ENCODE assay signal across 10 cellular contexts in genomic region chr15:66761723-66762595, GRCh38. TPM values are rescaled to one million over a fixed set of nuclear protein-coding genes. Genes with fewer than 3 reads are reported as not detected.
DNase-seq lines count a peak whose midpoint lies in the region; ATAC-seq and TF ChIP-seq lines count a peak whose summit lies in the region.
"Had no signal": no experiment of that assay in that cellular context is flagged by ENCODE, and none has a peak within 500 bp of the region (broad histone marks: within the 10 kb centered on the region; RNA-seq: fewer than 3 reads in every experiment).

No MANE protein-coding gene starts in this region.

- no peak overlapping the region for H3K4me3 Mint-ChIP-seq in activated CD4-positive, alpha-beta T cell treated with anti-CD3 and anti-CD28 coated beads for 36 hours
- H3K4me3 Mint-ChIP-seq: stimulated activated naive CD8-positive, alpha-beta T cell treated with anti-CD3 and anti-CD28 coated beads, Interleukin-15, Interleukin-2, amounts not matched to agents 100 ng/mL and 50 ng/mL, for 24 hours had no signal

- H3K9me3 Mint-ChIP-seq in activated CD4-positive, alpha-beta T cell treated with anti-CD3 and anti-CD28 coated beads for 36 hours (ENCODE audit: low read depth), result no peaks in the 10 kb centered on the region
- H3K9me3 Mint-ChIP-seq: stimulated activated naive CD8-positive, alpha-beta T cell treated with anti-CD3 and anti-CD28 coated beads, Interleukin-15, Interleukin-2, amounts not matched to agents 100 ng/mL and 50 ng/mL, for 24 hours had no signal

- H3K36me3 ChIP-seq in HEK293 (ENCODE audit: control insufficient read depth in 2 of 2, insufficient read depth in 1 of 2, low read length in 2 of 2), result peaks cover 0 to 39% of the 10 kb centered on the region in 2 experiments; a peak in 1 of 3 replicates
- H3K36me3 ChIP-seq in ascending aorta, result no peaks in the 10 kb centered on the region
- H3K36me3 ChIP-seq in thyroid gland, result no peaks in the 10 kb centered on the region

- H3K27me3 ChIP-seq in ascending aorta (no peaks in the 10 kb centered on the region), right cardiac atrium (ENCODE audit: control insufficient read depth, insufficient read depth) (no peaks in the 10 kb centered on the region), thyroid gland (no peaks in the 10 kb centered on the region)

- H3K4me1 ChIP-seq in HEK293 (ENCODE audit: control insufficient read depth, insufficient read depth, low read length), result peaks cover 33% of the 10 kb centered on the region
- H3K4me1 ChIP-seq in ascending aorta, result peaks cover 37 to 83% of the 10 kb centered on the region in 2 donors
- peaks cover 67% of the 10 kb centered on the region for H3K4me1 ChIP-seq in right cardiac atrium (ENCODE audit: control insufficient read depth, insufficient read depth, low read length)
- peaks cover 73 to 100% of the 10 kb centered on the region in 2 donors for H3K4me1 ChIP-seq in thyroid gland

- 45% methylated on average over 17 of the region's 17 CpGs for WGBS in right cardiac atrium
- WGBS in thyroid gland, 2 donors, result 51 to 58% methylated on average over 17 of the region's 17 CpGs

- no peaks in the 10 kb centered on the region for H3K36me3 Mint-ChIP-seq in activated CD4-positive, alpha-beta T cell treated with anti-CD3 and anti-CD28 coated beads for 36 hours (ENCODE audit: low read depth)

- TF ChIP-seq POLR2A in thyroid gland (IDR thresholded peaks at IDR 0.05), result no peak

- CTCF ChIA-PET in HEK293 (lab: Yijun Ruan, JAX), result interaction anchor here (0.6 to 2.7 kb wide), 4 partner anchors 12 to 138 kb away, joined by 3 to 7 read pairs (median 5); no protein-coding TSS in a partner anchor
- CTCF ChIA-PET in activated CD4-positive, alpha-beta T cell treated with anti-CD3 and anti-CD28 coated beads for 36 hours (lab: Charles Lee), result interaction anchor here (0.7 kb wide), 1 partner anchor 114 kb away, joined by 3 read pairs; no protein-coding TSS in a partner anchor

- H3K27me3 Mint-ChIP-seq in activated CD4-positive, alpha-beta T cell treated with anti-CD3 and anti-CD28 coated beads for 36 hours, result peaks cover 31% of the 10 kb centered on the region

- H3K9me3 ChIP-seq in HEK293 (ENCODE audit: control insufficient read depth, insufficient read depth, low read depth, low read length), result no peaks in the 10 kb centered on the region
- no peaks in the 10 kb centered on the region for H3K9me3 ChIP-seq in ascending aorta
- no peaks in the 10 kb centered on the region for H3K9me3 ChIP-seq in right cardiac atrium (ENCODE audit: control insufficient read depth, low read length)
- no peaks in the 10 kb centered on the region for H3K9me3 ChIP-seq in thyroid gland

- H3K27ac ChIP-seq in HEK293 (ENCODE audit: extremely low read depth, low read depth, low read length), result no peak overlapping the region
- peak overlapping the region; percentile 76 to 95 for H3K27ac ChIP-seq in ascending aorta
- peak overlapping the region; percentile 90 for H3K27ac ChIP-seq in right cardiac atrium (ENCODE audit: low read length)
- peak overlapping the region; percentile 84 to 92 (median 89) for H3K27ac ChIP-seq in thyroid gland

- no peak overlapping the region for H3K4me3 ChIP-seq in HEK293 (ENCODE audit: low read depth, low read length)
- no peak overlapping the region for H3K4me3 ChIP-seq in ascending aorta
- H3K4me3 ChIP-seq in right cardiac atrium (ENCODE audit: low read length), result no peak overlapping the region
- H3K4me3 ChIP-seq in thyroid gland (replicated peaks in 1 of 3), result no peak overlapping the region

- DNase-seq in ascending aorta (ENCODE audit: low spot score in 2 of 2) (no peak), right cardiac atrium (peak; percentile 19 to 53 (median 53)), thyroid gland (peak; percentile 46 to 58), NCI-H1436 treated with DMSO at 0.1 percent for 48 hours (lab: John Stamatoyannopoulos, UW) (no peak), GF-D8 (lab: John Stamatoyannopoulos, UW) (no peak)
- DNase-seq in activated CD4-positive, alpha-beta T cell treated with anti-CD3 and anti-CD28 coated beads for 36 hours, result no peak
- DNase-seq: NCI-H1417 treated with DMSO at 0.1 percent for 48 hours had no signal

- H3K4me1 Mint-ChIP-seq in activated CD4-positive, alpha-beta T cell treated with anti-CD3 and anti-CD28 coated beads for 36 hours, result no peaks in the 10 kb centered on the region

- intact Hi-C loops in ascending aorta (cut with DNase I), result loop anchor here (2.0 kb wide), 2 partner anchors 41 to 59 kb away; partner anchors contain the start of gene SMAD6
- intact Hi-C loops in right cardiac atrium (cut with DNase I), result loop anchor here in 3 of 4 donors (5.0 to 10.0 kb wide), 3 partner anchors 45 to 157 kb away; partner anchors contain the start of gene SMAD6 (in 2 of the 3)
- intact Hi-C loops in thyroid gland (cut with DNase I), result no loop called here
- intact Hi-C loops in activated CD4-positive, alpha-beta T cell treated with anti-CD3 and anti-CD28 coated beads for 36 hours (cut with DNase I, micrococcal nuclease), result no loop called here

- TF ChIP-seq CTCF in HEK293 (tag by site-specific recombination; IDR thresholded peaks at IDR 0.05) (no peak), ascending aorta (IDR thresholded peaks at IDR 0.05) (no peak), thyroid gland (IDR thresholded peaks at IDR 0.05) (no peak)

- H3K27ac Mint-ChIP-seq in activated CD4-positive, alpha-beta T cell treated with anti-CD3 and anti-CD28 coated beads for 36 hours, result no peak overlapping the region
- H3K27ac Mint-ChIP-seq: stimulated activated naive CD8-positive, alpha-beta T cell treated with anti-CD3 and anti-CD28 coated beads, Interleukin-15, Interleukin-2, amounts not matched to agents 100 ng/mL and 50 ng/mL, for 24 hours had no signal

- POLR2A ChIA-PET in HEK293 (lab: Yijun Ruan, JAX), result no interaction called here
- POLR2A ChIA-PET in activated CD4-positive, alpha-beta T cell treated with anti-CD3 and anti-CD28 coated beads for 36 hours (lab: Charles Lee), result no interaction called here

- ATAC-seq in right cardiac atrium, result no peak
- ATAC-seq in GM18858 (IDR thresholded peaks at IDR 0.05; ENCODE audit: unreplicated experiment), result no peak
- no peak for ATAC-seq in activated CD4-positive, alpha-beta T cell treated with anti-CD3 and anti-CD28 coated beads for 36 hours

TF ChIP-seq in HEK293, 187 proteins besides CTCF, POLR2A, EP300 and RAD21:
- TF ChIP-seq HIC1 (tag by site-specific recombination; IDR thresholded peaks at IDR 0.05), result no peak
- peak; percentile 76 for TF ChIP-seq EGR2 (tag by site-specific recombination; IDR thresholded peaks at IDR 0.05; ENCODE audit: low read depth)
- TF ChIP-seq ZFHX2 (tag by site-specific recombination; conservative IDR thresholded peaks at IDR 0.05), result peak; percentile 88
- no peak for TF ChIP-seq ZNF501 (tag by site-specific recombination; IDR thresholded peaks at IDR 0.05)
- TF ChIP-seq ZNF112 (tag by site-specific recombination; IDR thresholded peaks at IDR 0.05), result no peak
TF ChIP-seq in HEK293: peak in this region for 2.

RNA-seq across cellular contexts. Expression of gene SMAD6, which starts 59.9 kb away (rescaled TPM):
- total RNA-seq in ascending aorta (140 TPM), right cardiac atrium (10 to 100 TPM; 54.5 to 68.8 (median 63.2) TPM), thyroid gland (100 to 1,000 TPM in 1 of 4 donors, 10 to 100 TPM in 3; 59.3 to 118 (median 62.3) TPM)
- 31.6 TPM for polyA plus RNA-seq in right cardiac atrium
- under 1 TPM; 0.19 to 0.23 TPM for total RNA-seq in activated CD4-positive, alpha-beta T cell treated with anti-CD3 and anti-CD28 coated beads for 36 hours

Comparison
In these comparisons a context has a peak if more than half of its experiments do, and no peak if none do; other contexts are left out.
1. DNase-seq: peak in right cardiac atrium (3 of 3) and thyroid gland (2 of 2); none in ascending aorta (0 of 2), NCI-H1436 treated with DMSO at 0.1 percent for 48 hours (single experiment), activated CD4-positive, alpha-beta T cell treated with anti-CD3 and anti-CD28 coated beads for 36 hours (single experiment) and GF-D8 (single experiment).
2. RNA of gene SMAD6, which starts 59.9 kb away (total RNA-seq): 140 TPM in ascending aorta (single experiment), 54.5 to 68.8 TPM in right cardiac atrium and 59.3 to 118 TPM in thyroid gland; 0.19 to 0.23 TPM in activated CD4-positive, alpha-beta T cell treated with anti-CD3 and anti-CD28 coated beads for 36 hours; every median in the first group is over 10 times any median in the second.
3. intact Hi-C loops: an anchor here in ascending aorta (2.0 kb wide) and right cardiac atrium (5.0 to 10.0 kb wide); none called in thyroid gland and activated CD4-positive, alpha-beta T cell treated with anti-CD3 and anti-CD28 coated beads for 36 hours.